19 cellular contexts compared by ENCODE assay signal in genomic region chr12:114746297-114747074, GRCh38.
DNase-seq lines count a peak whose midpoint lies in the region; TF ChIP-seq lines count a peak whose summit lies in the region.
"Had no signal": no experiment of that assay in that cellular context is flagged by ENCODE, and none has a peak within 500 bp of the region (broad histone marks: within the 10 kb centered on the region; RNA-seq: fewer than 3 reads in every experiment).

No MANE protein-coding gene starts in this region.

- DNase-seq in GM23248 (peak; percentile 29), OCI-M1 (lab: John Stamatoyannopoulos, UW) (peak; percentile 33), fibroblast of the aortic adventitia (ENCODE audit: low read depth) (peak; percentile 17), stomach (no peak), NCI-H446 treated with DMSO at 0.1 percent for 48 hours (lab: John Stamatoyannopoulos, UW) (no peak), tibial nerve (ENCODE audit: low spot score in 2 of 2) (no peak), NCI-H510A treated with DMSO at 0.1 percent for 48 hours (lab: John Stamatoyannopoulos, UW) (no peak)
- DNase-seq: activated CD4-positive, CD25-positive, alpha-beta regulatory T cell treated with anti-CD3 and anti-CD28 coated beads, Interleukin-2, amount 50 U/mL, for 72 hours; activated gamma-delta T cell; aorta; C1 segment of cervical spinal cord; left ventricle myocardium inferior; NCI-H146; NCI-H226; nucleus accumbens; right lobe of liver; SJCRH30; stimulated activated CD4-positive, alpha-beta T cell treated with anti-CD3 and anti-CD28 coated beads, Interleukin-2, amount 100 ng/mL, for 24 hours; substantia nigra had no signal

- H3F3A ChIP-seq in GM23248 (ENCODE audit: insufficient read depth), result no peaks in the 10 kb centered on the region

- H3K4me3 ChIP-seq in GM23248 (no peak overlapping the region), fibroblast of the aortic adventitia (ENCODE audit: low read depth, low read length) (no peak overlapping the region), stomach (no peak overlapping the region), tibial nerve (no peak overlapping the region)
- H3K4me3 ChIP-seq: left ventricle myocardium inferior, right lobe of liver, SJCRH30 had no signal

- H3K36me3 ChIP-seq in GM23248 (ENCODE audit: low read depth) (no peaks in the 10 kb centered on the region), stomach (no peaks in the 10 kb centered on the region), tibial nerve (no peaks in the 10 kb centered on the region)
- H3K36me3 ChIP-seq: left ventricle myocardium inferior, right lobe of liver, SJCRH30 had no signal

- TF ChIP-seq EP300 in stomach (IDR thresholded peaks at IDR 0.05) (no peak), tibial nerve (IDR thresholded peaks at IDR 0.05) (no peak)

- TF ChIP-seq CTCF in fibroblast of the aortic adventitia (IDR thresholded peaks at IDR 0.05; ENCODE audit: insufficient read depth, low read length) (no peak), stomach (IDR thresholded peaks at IDR 0.05) (no peak), tibial nerve (IDR thresholded peaks at IDR 0.05) (no peak)

- no peaks in the 10 kb centered on the region for H3K79me2 ChIP-seq in GM23248 (ENCODE audit: insufficient read depth)

- intact Hi-C loops in stomach (cut with DNase I; ENCODE audit: low total_unique reads), result no loop called here

- no peak overlapping the region for H3K9ac ChIP-seq in GM23248

- no peak for TF ChIP-seq POLR2A in stomach (IDR thresholded peaks at IDR 0.05)
- TF ChIP-seq POLR2A in tibial nerve (IDR thresholded peaks at IDR 0.05), result no peak

- no peak overlapping the region for H3K4me2 ChIP-seq in GM23248 (ENCODE audit: unreplicated experiment)

- in situ Hi-C loops in GM23248 (cut with MboI), result no loop called here

- no peaks in the 10 kb centered on the region for H3K9me2 ChIP-seq in GM23248 (ENCODE audit: insufficient read depth)

- H3K27ac ChIP-seq in GM23248 (no peak overlapping the region), stomach (peak overlapping the region in 4 of 5 donors; percentile 53 to 75 (median 58)), tibial nerve (no peak overlapping the region)
- H3K27ac ChIP-seq: left ventricle myocardium inferior, right lobe of liver, SJCRH30 had no signal

- no peaks in the 10 kb centered on the region for H3K27me3 ChIP-seq in GM23248 (replicated peaks; ENCODE audit: insufficient read depth)
- H3K27me3 ChIP-seq in stomach, result no peaks in the 10 kb centered on the region
- H3K27me3 ChIP-seq in tibial nerve, result no peaks in the 10 kb centered on the region
- H3K27me3 ChIP-seq: right lobe of liver, SJCRH30 had no signal

- no peak overlapping the region for H2AFZ ChIP-seq in GM23248

- H3K4me1 ChIP-seq in GM23248 (ENCODE audit: insufficient read depth) (no peaks in the 10 kb centered on the region), stomach (peaks cover 0 to 33% (median 3%) of the 10 kb centered on the region in 4 donors), tibial nerve (no peaks in the 10 kb centered on the region)
- H3K4me1 ChIP-seq: right lobe of liver, SJCRH30 had no signal

- H3K9me3 ChIP-seq in GM23248 (ENCODE audit: low read depth) (no peaks in the 10 kb centered on the region), stomach (no peaks in the 10 kb centered on the region), tibial nerve (peaks cover 0 to 2% (median 0%) of the 10 kb centered on the region in 4 donors)
- H3K9me3 ChIP-seq: left ventricle myocardium inferior, right lobe of liver, SJCRH30 had no signal

- no peaks in the 10 kb centered on the region for H4K20me1 ChIP-seq in GM23248 (ENCODE audit: insufficient read depth)

- 67 to 70% methylated on average over 8 of the region's 8 CpGs for WGBS in GM23248 (ENCODE audit: low coverage in 1 of 2, low lambda C conversion rate in 2 of 2, missing lambda C conversion rate in 2 of 2), 2 experiments
- WGBS in stomach, 5 donors, result 41 to 63% (median 53%) methylated on average over 8 of the region's 8 CpGs
- WGBS in tibial nerve, 2 donors, result 53 to 55% methylated on average over 8 of the region's 8 CpGs

Comparison
In these comparisons a context has a peak if more than half of its experiments do, and no peak if none do; other contexts are left out.
1. DNase-seq: peak in GM23248 (single experiment), OCI-M1 (single experiment) and fibroblast of the aortic adventitia (single experiment); none in stomach (single experiment), NCI-H446 treated with DMSO at 0.1 percent for 48 hours (single experiment), tibial nerve (0 of 2) and NCI-H510A treated with DMSO at 0.1 percent for 48 hours (single experiment).
2. H3K27ac ChIP-seq: peak in stomach (4 of 5); none in GM23248 (single experiment) and tibial nerve (0 of 4).